8 cellular contexts compared by ENCODE assay signal in genomic region chr3:12405432-12406272, GRCh38.
A peak's percentile ranks its signal among the peaks of the same experiment; 100 is the strongest.
DNase-seq lines count a peak whose midpoint lies in the region; ATAC-seq and TF ChIP-seq lines count a peak whose summit lies in the region.

No MANE protein-coding gene starts in this region.

- H3K4me3 ChIP-seq in ascending aorta (no peak overlapping the region), smooth muscle cell (peak overlapping the region; percentile 24)

- H3K4me1 ChIP-seq in ascending aorta (no peaks in the 10 kb centered on the region), smooth muscle cell (ENCODE audit: low read depth) (no peaks in the 10 kb centered on the region)

- peak overlapping the region; percentile 18 for H3K9ac ChIP-seq in smooth muscle cell (ENCODE audit: low read depth)

- no peaks in the 10 kb centered on the region for H4K20me1 ChIP-seq in smooth muscle cell (ENCODE audit: low read depth)

- no peak overlapping the region for H3K27ac ChIP-seq in ascending aorta
- H3K27ac ChIP-seq in smooth muscle cell (ENCODE audit: low read depth) = peak overlapping the region; percentile 75

- TF ChIP-seq CTCF in ascending aorta (IDR thresholded peaks at IDR 0.05) (no peak), smooth muscle cell (IDR thresholded peaks at IDR 0.05; ENCODE audit: borderline replicate concordance, insufficient read depth, poor library complexity, severe bottlenecking) (no peak)

- peaks cover 11% of the 10 kb centered on the region for H3F3A ChIP-seq in smooth muscle cell (ENCODE audit: low read depth)

- WGBS in smooth muscle cell (ENCODE audit: low lambda C conversion rate) = 24% methylated on average over 20 of the region's 20 CpGs

- H3K27me3 ChIP-seq in ascending aorta (no peaks in the 10 kb centered on the region), smooth muscle cell (ENCODE audit: low read depth) (no peaks in the 10 kb centered on the region)

- no peaks in the 10 kb centered on the region for H3K79me2 ChIP-seq in smooth muscle cell (ENCODE audit: low read depth)

- DNase-seq in HS-27A (ENCODE audit: low read depth) (peak; percentile 85), ascending aorta (ENCODE audit: low spot score in 2 of 2) (peak; percentile 45 to 86), iris pigment epithelial cell (ENCODE audit: low read depth) (peak; percentile 99), smooth muscle cell (lab: John Stamatoyannopoulos, UW; ENCODE audit: unreplicated experiment) (no peak), T-helper 1 cell (no peak)
- no peak for DNase-seq in stimulated activated CD8-positive, alpha-beta memory T cell treated with anti-CD3 and anti-CD28 coated beads, Interleukin-4, amount 100 ng/mL, for 48 hours
- no peak for DNase-seq in stimulated activated naive CD8-positive, alpha-beta T cell treated with anti-CD3 and anti-CD28 coated beads, Interleukin-15, Interleukin-2, amounts not matched to agents 100 U/mL and 50 U/mL, for 24 hours

- peak overlapping the region; percentile 81 for H3K4me2 ChIP-seq in smooth muscle cell

- intact Hi-C loops in ascending aorta (cut with DNase I) = no loop called here

- H3K9me3 ChIP-seq in ascending aorta = no peaks in the 10 kb centered on the region
- no peaks in the 10 kb centered on the region for H3K9me3 ChIP-seq in smooth muscle cell (replicated peaks; ENCODE audit: low read depth)

- no peak for ATAC-seq in stimulated activated naive CD8-positive, alpha-beta T cell treated with anti-CD3 and anti-CD28 coated beads, Interleukin-15, Interleukin-2, amounts not matched to agents 100 U/mL and 50 U/mL, for 24 hours
- ATAC-seq in GM21786 (IDR thresholded peaks at IDR 0.05; ENCODE audit: unreplicated experiment) = no peak

- H2AFZ ChIP-seq in smooth muscle cell (ENCODE audit: low read depth) = peak overlapping the region; percentile 76

- no peaks in the 10 kb centered on the region for H3K36me3 ChIP-seq in ascending aorta
- no peaks in the 10 kb centered on the region for H3K36me3 ChIP-seq in smooth muscle cell (ENCODE audit: low read depth)

Comparison
In these comparisons a context has a peak if more than half of its experiments do, and no peak if none do; other contexts are left out.
1. DNase-seq: peak in HS-27A (single experiment), ascending aorta (2 of 2) and iris pigment epithelial cell (single experiment); none in smooth muscle cell (single experiment), T-helper 1 cell (0 of 5), stimulated activated CD8-positive, alpha-beta memory T cell treated with anti-CD3 and anti-CD28 coated beads, Interleukin-4, amount 100 ng/mL, for 48 hours (single experiment) and stimulated activated naive CD8-positive, alpha-beta T cell treated with anti-CD3 and anti-CD28 coated beads, Interleukin-15, Interleukin-2, amounts not matched to agents 100 U/mL and 50 U/mL, for 24 hours (single experiment).